Comparison of ENCODE assay signal across 1 cellular context in genomic region chr3:146507331-146508120, GRCh38.
TF ChIP-seq lines count a peak whose summit lies in the region.

No MANE protein-coding gene starts in this region.

TF ChIP-seq in H1, 55 proteins besides CTCF, POLR2A, EP300 and RAD21:
- TF ChIP-seq KDM4A (IDR thresholded peaks at IDR 0.05; ENCODE audit: low read depth, low read length, severe bottlenecking) (no peak), SP2 (IDR thresholded peaks at IDR 0.05; ENCODE audit: low read length) (no peak), RFX5 (IDR thresholded peaks at IDR 0.05; ENCODE audit: borderline replicate concordance, low read depth, low read length) (no peak), SRF (IDR thresholded peaks at IDR 0.05; ENCODE audit: low read depth, low read length) (no peak), BRCA1 (IDR thresholded peaks at IDR 0.05; ENCODE audit: low read depth, low read length) (no peak)
- TF ChIP-seq, protein P1, sequence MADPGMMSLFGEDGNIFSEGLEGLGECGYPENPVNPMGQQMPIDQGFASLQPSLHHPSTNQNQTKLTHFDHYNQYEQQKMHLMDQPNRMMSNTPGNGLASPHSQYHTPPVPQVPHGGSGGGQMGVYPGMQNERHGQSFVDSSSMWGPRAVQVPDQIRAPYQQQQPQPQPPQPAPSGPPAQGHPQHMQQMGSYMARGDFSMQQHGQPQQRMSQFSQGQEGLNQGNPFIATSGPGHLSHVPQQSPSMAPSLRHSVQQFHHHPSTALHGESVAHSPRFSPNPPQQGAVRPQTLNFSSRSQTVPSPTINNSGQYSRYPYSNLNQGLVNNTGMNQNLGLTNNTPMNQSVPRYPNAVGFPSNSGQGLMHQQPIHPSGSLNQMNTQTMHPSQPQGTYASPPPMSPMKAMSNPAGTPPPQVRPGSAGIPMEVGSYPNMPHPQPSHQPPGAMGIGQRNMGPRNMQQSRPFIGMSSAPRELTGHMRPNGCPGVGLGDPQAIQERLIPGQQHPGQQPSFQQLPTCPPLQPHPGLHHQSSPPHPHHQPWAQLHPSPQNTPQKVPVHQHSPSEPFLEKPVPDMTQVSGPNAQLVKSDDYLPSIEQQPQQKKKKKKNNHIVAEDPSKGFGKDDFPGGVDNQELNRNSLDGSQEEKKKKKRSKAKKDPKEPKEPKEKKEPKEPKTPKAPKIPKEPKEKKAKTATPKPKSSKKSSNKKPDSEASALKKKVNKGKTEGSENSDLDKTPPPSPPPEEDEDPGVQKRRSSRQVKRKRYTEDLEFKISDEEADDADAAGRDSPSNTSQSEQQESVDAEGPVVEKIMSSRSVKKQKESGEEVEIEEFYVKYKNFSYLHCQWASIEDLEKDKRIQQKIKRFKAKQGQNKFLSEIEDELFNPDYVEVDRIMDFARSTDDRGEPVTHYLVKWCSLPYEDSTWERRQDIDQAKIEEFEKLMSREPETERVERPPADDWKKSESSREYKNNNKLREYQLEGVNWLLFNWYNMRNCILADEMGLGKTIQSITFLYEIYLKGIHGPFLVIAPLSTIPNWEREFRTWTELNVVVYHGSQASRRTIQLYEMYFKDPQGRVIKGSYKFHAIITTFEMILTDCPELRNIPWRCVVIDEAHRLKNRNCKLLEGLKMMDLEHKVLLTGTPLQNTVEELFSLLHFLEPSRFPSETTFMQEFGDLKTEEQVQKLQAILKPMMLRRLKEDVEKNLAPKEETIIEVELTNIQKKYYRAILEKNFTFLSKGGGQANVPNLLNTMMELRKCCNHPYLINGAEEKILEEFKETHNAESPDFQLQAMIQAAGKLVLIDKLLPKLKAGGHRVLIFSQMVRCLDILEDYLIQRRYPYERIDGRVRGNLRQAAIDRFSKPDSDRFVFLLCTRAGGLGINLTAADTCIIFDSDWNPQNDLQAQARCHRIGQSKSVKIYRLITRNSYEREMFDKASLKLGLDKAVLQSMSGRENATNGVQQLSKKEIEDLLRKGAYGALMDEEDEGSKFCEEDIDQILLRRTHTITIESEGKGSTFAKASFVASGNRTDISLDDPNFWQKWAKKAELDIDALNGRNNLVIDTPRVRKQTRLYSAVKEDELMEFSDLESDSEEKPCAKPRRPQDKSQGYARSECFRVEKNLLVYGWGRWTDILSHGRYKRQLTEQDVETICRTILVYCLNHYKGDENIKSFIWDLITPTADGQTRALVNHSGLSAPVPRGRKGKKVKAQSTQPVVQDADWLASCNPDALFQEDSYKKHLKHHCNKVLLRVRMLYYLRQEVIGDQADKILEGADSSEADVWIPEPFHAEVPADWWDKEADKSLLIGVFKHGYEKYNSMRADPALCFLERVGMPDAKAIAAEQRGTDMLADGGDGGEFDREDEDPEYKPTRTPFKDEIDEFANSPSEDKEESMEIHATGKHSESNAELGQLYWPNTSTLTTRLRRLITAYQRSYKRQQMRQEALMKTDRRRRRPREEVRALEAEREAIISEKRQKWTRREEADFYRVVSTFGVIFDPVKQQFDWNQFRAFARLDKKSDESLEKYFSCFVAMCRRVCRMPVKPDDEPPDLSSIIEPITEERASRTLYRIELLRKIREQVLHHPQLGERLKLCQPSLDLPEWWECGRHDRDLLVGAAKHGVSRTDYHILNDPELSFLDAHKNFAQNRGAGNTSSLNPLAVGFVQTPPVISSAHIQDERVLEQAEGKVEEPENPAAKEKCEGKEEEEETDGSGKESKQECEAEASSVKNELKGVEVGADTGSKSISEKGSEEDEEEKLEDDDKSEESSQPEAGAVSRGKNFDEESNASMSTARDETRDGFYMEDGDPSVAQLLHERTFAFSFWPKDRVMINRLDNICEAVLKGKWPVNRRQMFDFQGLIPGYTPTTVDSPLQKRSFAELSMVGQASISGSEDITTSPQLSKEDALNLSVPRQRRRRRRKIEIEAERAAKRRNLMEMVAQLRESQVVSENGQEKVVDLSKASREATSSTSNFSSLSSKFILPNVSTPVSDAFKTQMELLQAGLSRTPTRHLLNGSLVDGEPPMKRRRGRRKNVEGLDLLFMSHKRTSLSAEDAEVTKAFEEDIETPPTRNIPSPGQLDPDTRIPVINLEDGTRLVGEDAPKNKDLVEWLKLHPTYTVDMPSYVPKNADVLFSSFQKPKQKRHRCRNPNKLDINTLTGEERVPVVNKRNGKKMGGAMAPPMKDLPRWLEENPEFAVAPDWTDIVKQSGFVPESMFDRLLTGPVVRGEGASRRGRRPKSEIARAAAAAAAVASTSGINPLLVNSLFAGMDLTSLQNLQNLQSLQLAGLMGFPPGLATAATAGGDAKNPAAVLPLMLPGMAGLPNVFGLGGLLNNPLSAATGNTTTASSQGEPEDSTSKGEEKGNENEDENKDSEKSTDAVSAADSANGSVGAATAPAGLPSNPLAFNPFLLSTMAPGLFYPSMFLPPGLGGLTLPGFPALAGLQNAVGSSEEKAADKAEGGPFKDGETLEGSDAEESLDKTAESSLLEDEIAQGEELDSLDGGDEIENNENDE (IDR thresholded peaks at IDR 0.05; ENCODE audit: insufficient replicate concordance, low read length) = no peak
